In genomic region chr7:66995045-66995776, GRCh38 we compare ENCODE assay signal across 8 cellular contexts.
A peak's percentile ranks its signal among the peaks of the same experiment; 100 is the strongest.
DNase-seq lines count a peak whose midpoint lies in the region; ATAC-seq, FAIRE-seq and TF ChIP-seq lines count a peak whose summit lies in the region.
"Not testable (repeated sequence)": the region's sequence is repeated elsewhere in the genome, so short reads cannot be mapped to it uniquely, and the experiment has no call there.

Gene SBDS, minus strand, starts transcription at chr7:66995586. Its CDS starts 169 bp downstream, at chr7:66995417.

- peak; percentile 96 for DNase-seq in AG09319 (ENCODE audit: extremely low read depth, low read depth)
- DNase-seq in NCI-H446 treated with DMSO at 0.1 percent for 48 hours (lab: John Stamatoyannopoulos, UW), result peak; percentile 95
- DNase-seq in cerebellar cortex (ENCODE audit: low spot score), result peak; percentile 99
- peak; percentile 82 for DNase-seq in stimulated activated CD4-positive, alpha-beta T cell treated with anti-CD3 and anti-CD28 coated beads, Interleukin-12 subunit alpha, Interleukin-12 subunit beta, amount 100 ng/mL, for 4 hours

- TF ChIP-seq CTCF in AG09319 (IDR thresholded peaks at IDR 0.05; ENCODE audit: low read depth, low read length), result not testable (repeated sequence)

- FAIRE-seq in islet of Langerhans (lab: Jason Lieb, UNC), result peak; percentile 97

- ATAC-seq in GM19025 (IDR thresholded peaks at IDR 0.05; ENCODE audit: low read depth, unreplicated experiment) (peak; percentile 56), HG03354 (IDR thresholded peaks at IDR 0.05; ENCODE audit: poor library complexity, severe bottlenecking, unreplicated experiment) (peak; percentile 64)
- ATAC-seq in activated CD4-positive, CD25-positive, alpha-beta regulatory T cell treated with anti-CD3 and anti-CD28 coated beads, Interleukin-2, amount 50 U/mL, for 24 hours, result peak; percentile 54 to 61

Comparison
In these comparisons a context has a peak if more than half of its experiments do, and no peak if none do; other contexts are left out.
1. Peak in every context shown above with its lines: DNase-seq and ATAC-seq.